In the genomic region with DNA sequence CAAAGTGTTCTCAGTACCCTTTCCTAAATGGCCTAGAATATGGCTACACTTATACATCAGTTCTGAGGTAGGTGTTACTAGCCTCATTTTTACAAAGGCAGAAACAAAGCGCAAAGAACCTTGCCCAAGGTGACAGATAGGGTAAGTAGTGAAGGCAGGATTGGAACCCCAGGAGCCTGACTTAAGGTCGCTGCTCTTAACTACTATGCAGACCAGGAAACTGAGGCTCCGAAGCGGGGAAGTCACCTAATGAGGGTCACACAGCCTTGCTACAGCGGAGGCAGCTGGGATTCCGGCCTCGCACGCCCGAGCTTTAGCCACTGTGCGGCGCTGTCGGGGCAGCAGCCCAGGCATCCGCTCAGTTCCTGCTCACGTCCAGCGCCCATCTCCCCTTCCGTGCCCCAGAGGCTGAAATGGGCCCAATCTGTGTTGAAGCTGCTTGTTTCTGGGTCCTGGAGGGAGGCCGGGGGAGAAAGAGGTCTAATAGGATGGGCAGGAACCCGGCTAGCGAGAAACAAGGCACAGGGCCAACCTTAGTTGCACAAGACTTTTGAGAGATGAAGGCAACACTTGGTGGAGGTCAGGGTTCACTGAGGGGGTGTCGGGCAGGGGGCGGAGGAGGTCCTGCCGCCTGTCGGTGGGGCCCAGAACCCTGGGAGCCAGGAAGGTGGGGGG, we compare ENCODE assay signal across 8 cellular contexts. TPM values are rescaled to one million over a fixed set of nuclear protein-coding genes. Genes with fewer than 3 reads are reported as not detected.
DNase-seq lines count a peak whose midpoint lies in the region; ATAC-seq and TF ChIP-seq lines count a peak whose summit lies in the region.

No MANE protein-coding gene starts in this region.

- peaks cover 66% of the 10 kb centered on the region for H3K27me3 ChIP-seq in lower lobe of right lung (ENCODE audit: low read depth)

- peak; percentile 38 for ATAC-seq in GM18861 (IDR thresholded peaks at IDR 0.05; ENCODE audit: unreplicated experiment)
- ATAC-seq in HG03108 (IDR thresholded peaks at IDR 0.05; ENCODE audit: unreplicated experiment), result peak; percentile 34
- ATAC-seq in lower lobe of right lung, result peak; percentile 70 to 71

- peak overlapping the region; percentile 87 for H3K27ac ChIP-seq in lower lobe of right lung

- CTCF ChIA-PET in AG04449 (lab: Yijun Ruan, JAX), result interaction anchor here (0.8 to 22.8 kb wide), 22 partner anchors 10 to 299 kb away, joined by 3 to 535 read pairs (median 7); no protein-coding TSS in a partner anchor

- no peak for DNase-seq in AG04449 (ENCODE audit: low read depth, low spot score)
- DNase-seq in NCI-H345 treated with DMSO at 0.1 percent for 48 hours (lab: John Stamatoyannopoulos, UW; ENCODE audit: unreplicated experiment), result peak; percentile 64
- peak; percentile 58 for DNase-seq in activated CD4-positive, alpha-beta T cell treated with anti-CD3 and anti-CD28 coated beads for 1 hour
- peak; percentile 43 for DNase-seq in dedifferentiated amniotic fluid mesenchymal stem cell (ENCODE audit: extremely low spot score)
- DNase-seq in lower lobe of right lung, result peak; percentile 83
- peak; percentile 50 to 79 (median 61) for DNase-seq in stimulated activated CD4-positive, alpha-beta T cell treated with anti-CD3 and anti-CD28 coated beads, TNF-alpha, amount 100 ng/mL, for 48 hours (ENCODE audit: low read depth in 3 of 3)

- TF ChIP-seq CTCF in AG04449 (IDR thresholded peaks at IDR 0.05; ENCODE audit: insufficient read depth, low read length, missing control alignments), result peak; percentile 100
- peak; percentile 87 for TF ChIP-seq CTCF in lower lobe of right lung (IDR thresholded peaks at IDR 0.05)

- intact Hi-C loops in lower lobe of right lung (cut with DNase I), result no loop called here

- POLR2A ChIA-PET in AG04449 (lab: Yijun Ruan, JAX), result no interaction called here

- peaks cover 49% of the 10 kb centered on the region for H3K4me1 ChIP-seq in lower lobe of right lung

- H3K36me3 ChIP-seq in lower lobe of right lung, result no peaks in the 10 kb centered on the region

- no peaks in the 10 kb centered on the region for H3K9me3 ChIP-seq in lower lobe of right lung

- H3K4me3 ChIP-seq in AG04449 (ENCODE audit: low read depth, low read length) (peak overlapping the region; percentile 79), lower lobe of right lung (peak overlapping the region; percentile 81)

RNA-seq across cellular contexts. Expression of gene FOXD2, which starts 1.4 kb away (rescaled TPM):
- total RNA-seq in lower lobe of right lung, result 0.44 TPM

RNA-seq across cellular contexts. Expression of gene FOXE3, which starts 20.4 kb away (rescaled TPM):
- not detected for total RNA-seq in lower lobe of right lung
